8 cellular contexts compared by ENCODE assay signal in genomic region chr11:69301491-69302401, GRCh38. TPM values are rescaled to one million over a fixed set of nuclear protein-coding genes. Genes with fewer than 3 reads are reported as not detected.
DNase-seq lines count a peak whose midpoint lies in the region; ATAC-seq and TF ChIP-seq lines count a peak whose summit lies in the region.

No MANE protein-coding gene starts in this region.

- H3K27me3 ChIP-seq in upper lobe of right lung = no peaks in the 10 kb centered on the region
- H3K27me3 ChIP-seq in tibial artery = no peaks in the 10 kb centered on the region

- CTCF ChIA-PET in GM10248 (lab: Yijun Ruan, JAX) = interaction anchor here (1.1 kb wide), 1 partner anchor 19 kb away, joined by 3 read pairs; no protein-coding TSS in a partner anchor

- peaks cover 22% of the 10 kb centered on the region for H3K4me1 ChIP-seq in upper lobe of right lung
- H3K4me1 ChIP-seq in tibial artery = peaks cover 10 to 50% (median 42%) of the 10 kb centered on the region in 4 donors

- no peak overlapping the region for H3K4me3 ChIP-seq in upper lobe of right lung
- no peak overlapping the region for H3K4me3 ChIP-seq in tibial artery

- POLR2A ChIA-PET in GM10248 (lab: Yijun Ruan, JAX) = no interaction called here

- H3K36me3 ChIP-seq in upper lobe of right lung = no peaks in the 10 kb centered on the region
- no peaks in the 10 kb centered on the region for H3K36me3 ChIP-seq in tibial artery

- TF ChIP-seq CTCF in upper lobe of right lung (IDR thresholded peaks at IDR 0.05) (no peak), tibial artery (IDR thresholded peaks at IDR 0.05) (no peak), GM10248 (IDR thresholded peaks at IDR 0.05; ENCODE audit: control extremely low read depth, extremely low read depth, low read depth, missing control alignments) (no peak)

- DNase-seq in stimulated activated CD4-positive, alpha-beta T cell treated with anti-CD3 and anti-CD28 coated beads, Interleukin-15, amount 100 ng/mL, for 24 hours = peak; percentile 65
- DNase-seq in stimulated activated CD4-positive, alpha-beta T cell treated with anti-CD3 and anti-CD28 coated beads, Interleukin-12 subunit alpha, Interleukin-12 subunit beta, amount 100 ng/mL, for 4 hours = no peak
- DNase-seq in glomerular visceral epithelial cell (ENCODE audit: extremely low spot score) = peak; percentile 98
- peak; percentile 83 for DNase-seq in upper lobe of right lung
- no peak for DNase-seq in tibial artery
- no peak for DNase-seq in GM10248 (ENCODE audit: extremely low spot score)

- intact Hi-C loops in upper lobe of right lung (cut with DNase I) = no loop called here
- intact Hi-C loops in tibial artery (cut with DNase I; ENCODE audit: low total_unique reads) = no loop called here

- no peaks in the 10 kb centered on the region for H3K9me3 ChIP-seq in upper lobe of right lung
- no peaks in the 10 kb centered on the region for H3K9me3 ChIP-seq in tibial artery

- H3K27ac ChIP-seq in upper lobe of right lung (peak overlapping the region; percentile 11), tibial artery (peak overlapping the region in 1 of 2 donors; percentile 40)

- ATAC-seq in SK-N-SH treated with all-trans-retinoic acid at 6 μM for 48 hours = peak; percentile 30
- ATAC-seq in upper lobe of right lung = peak; percentile 51
- ATAC-seq in GM19467 (IDR thresholded peaks at IDR 0.05; ENCODE audit: unreplicated experiment) = no peak

TF ChIP-seq in SK-N-SH treated with all-trans-retinoic acid at 6 μM for 48 hours, 23 proteins besides CTCF, POLR2A, EP300 and RAD21:
- TF ChIP-seq TSHZ2 (CRISPR knock-in tag; IDR thresholded peaks at IDR 0.05) (no peak), ZFP3 (CRISPR knock-in tag; IDR thresholded peaks at IDR 0.05) (0 out of 2 replicates have a peak, but pooled peaks have one; percentile 35), TCF4 (CRISPR knock-in tag; IDR thresholded peaks at IDR 0.05; ENCODE audit: borderline replicate concordance) (no peak)

RNA-seq across cellular contexts. Expression of gene MYEOV, which starts 7.8 kb away (rescaled TPM):
- total RNA-seq in upper lobe of right lung = 0.23 TPM

Comparison
In these comparisons a context has a peak if more than half of its experiments do, and no peak if none do; other contexts are left out.
1. DNase-seq: peak in stimulated activated CD4-positive, alpha-beta T cell treated with anti-CD3 and anti-CD28 coated beads, Interleukin-15, amount 100 ng/mL, for 24 hours (single experiment), glomerular visceral epithelial cell (single experiment) and upper lobe of right lung (single experiment); none in stimulated activated CD4-positive, alpha-beta T cell treated with anti-CD3 and anti-CD28 coated beads, Interleukin-12 subunit alpha, Interleukin-12 subunit beta, amount 100 ng/mL, for 4 hours (single experiment), tibial artery (0 of 2) and GM10248 (single experiment).